In genomic region chr17:17186051-17186450, GRCh38 we compare ENCODE assay signal across 8 cellular contexts. TPM values are rescaled to one million over a fixed set of nuclear protein-coding genes. Genes with fewer than 3 reads are reported as not detected.
A peak's percentile ranks its signal among the peaks of the same experiment; 100 is the strongest.
DNase-seq lines count a peak whose midpoint lies in the region; ATAC-seq and TF ChIP-seq lines count a peak whose summit lies in the region.

No MANE protein-coding gene starts in this region.

- no peak overlapping the region for H2BK120ac ChIP-seq in mesendoderm (ENCODE audit: low read depth, low read length)

- no peak for TF ChIP-seq EP300 in upper lobe of left lung (IDR thresholded peaks at IDR 0.05)

- no peak overlapping the region for H3K23ac ChIP-seq in mesendoderm (ENCODE audit: low read length)

- DNase-seq in cardiac muscle cell (ENCODE audit: low read depth in 1 of 2, low spot score in 1 of 2) (peak in 1 of 2 donors; percentile 24), left ventricle myocardium superior (no peak), mesendoderm (peak; percentile 58), upper lobe of left lung (peak in 1 of 2 donors; percentile 44), putamen (ENCODE audit: low spot score) (no peak), posterior vena cava (ENCODE audit: low spot score) (no peak), cortex of kidney (lab: John Stamatoyannopoulos, UW) (no peak)
- DNase-seq in activated T-cell treated with anti-CD3 and anti-CD28 coated beads, Interleukin-2, amount 50 U/mL, for 48 hours, result peak; percentile 79 to 80

- H2BK5ac ChIP-seq in mesendoderm (ENCODE audit: low read length), result no peak overlapping the region

- no peak overlapping the region for H2AK5ac ChIP-seq in mesendoderm (ENCODE audit: low read length)

- H3K4me3 ChIP-seq in cardiac muscle cell (no peak overlapping the region), mesendoderm (ENCODE audit: low read length) (no peak overlapping the region), upper lobe of left lung (no peak overlapping the region)

- H3K9ac ChIP-seq in mesendoderm (ENCODE audit: low read length), result no peak overlapping the region

- H4K8ac ChIP-seq in mesendoderm (ENCODE audit: low read depth, low read length), result no peak overlapping the region

- H3K27me3 ChIP-seq in cardiac muscle cell, result no peaks in the 10 kb centered on the region
- no peaks in the 10 kb centered on the region for H3K27me3 ChIP-seq in mesendoderm (ENCODE audit: insufficient read depth, low read length, poor library complexity)
- H3K27me3 ChIP-seq in upper lobe of left lung, result no peaks in the 10 kb centered on the region

- no CpG with 5 or more reads among the region's 3 CpGs for WGBS in mesendoderm (ENCODE audit: extremely low coverage, insufficient coverage, low lambda C conversion rate)
- 46 to 57% methylated on average over 3 of the region's 3 CpGs for WGBS in upper lobe of left lung, 2 donors

- H3K4ac ChIP-seq in mesendoderm (ENCODE audit: low read depth, low read length), result no peak overlapping the region

- intact Hi-C loops in left ventricle myocardium superior (cut with micrococcal nuclease) (no loop called here), posterior vena cava (cut with DNase I) (no loop called here)

- peaks cover 51% of the 10 kb centered on the region for H3K4me1 ChIP-seq in cardiac muscle cell (ENCODE audit: low read depth)
- no peaks in the 10 kb centered on the region for H3K4me1 ChIP-seq in mesendoderm (ENCODE audit: control insufficient read depth, low read depth, low read length)
- H3K4me1 ChIP-seq in upper lobe of left lung, result peaks cover 24 to 51% (median 33%) of the 10 kb centered on the region in 4 donors

- H3K79me2 ChIP-seq in mesendoderm (ENCODE audit: control insufficient read depth, insufficient read depth, low read length), result no peaks in the 10 kb centered on the region

- H3K36me3 ChIP-seq in cardiac muscle cell, result no peaks in the 10 kb centered on the region
- peaks cover 2% of the 10 kb centered on the region for H3K36me3 ChIP-seq in mesendoderm (ENCODE audit: control insufficient read depth, insufficient read depth, low read length)
- H3K36me3 ChIP-seq in upper lobe of left lung, result peaks cover 4 to 66% (median 28%) of the 10 kb centered on the region in 4 donors

- no peak overlapping the region for H3K4me2 ChIP-seq in mesendoderm (ENCODE audit: low read length)

- TF ChIP-seq CTCF in cardiac muscle cell (IDR thresholded peaks at IDR 0.05; ENCODE audit: low read depth, low read length) (no peak), upper lobe of left lung (IDR thresholded peaks at IDR 0.05) (no peak)

- no peak overlapping the region for H3K18ac ChIP-seq in mesendoderm (ENCODE audit: low read length)

- no peak overlapping the region for H3K56ac ChIP-seq in mesendoderm (ENCODE audit: low read length)

- no peak for TF ChIP-seq POLR2A in upper lobe of left lung (IDR thresholded peaks at IDR 0.05)

- no peak overlapping the region for H2BK15ac ChIP-seq in mesendoderm (replicated peaks; ENCODE audit: low read depth)

- no peaks in the 10 kb centered on the region for H3K9me3 ChIP-seq in cardiac muscle cell (ENCODE audit: low read depth)
- no peaks in the 10 kb centered on the region for H3K9me3 ChIP-seq in upper lobe of left lung

- H4K5ac ChIP-seq in mesendoderm (ENCODE audit: low read length), result no peak overlapping the region

- no peaks in the 10 kb centered on the region for H3K79me1 ChIP-seq in mesendoderm (ENCODE audit: low read length)

- ATAC-seq in left ventricle myocardium superior, result no peak
- ATAC-seq in upper lobe of left lung (ENCODE audit: low FRiP score in 2 of 2), result peak; percentile 16 to 31

- H3K27ac ChIP-seq in cardiac muscle cell (peak overlapping the region; percentile 67), mesendoderm (ENCODE audit: low read depth, low read length) (no peak overlapping the region), upper lobe of left lung (peak overlapping the region; percentile 28 to 61 (median 44))

RNA-seq across cellular contexts. Expression of gene PLD6, which starts 20.1 kb away (rescaled TPM):
- 0.42 and 1.1 TPM in 2 replicates for total RNA-seq in cardiac muscle cell
- polyA plus RNA-seq in cardiac muscle cell, result 0.47 and 0.51 TPM in 2 replicates
- total RNA-seq in left ventricle myocardium superior, result 11.5 TPM
- polyA plus RNA-seq in mesendoderm (2013, experiment 1 of 2), result 0.01 TPM
- polyA plus RNA-seq in mesendoderm (2013, experiment 2 of 2), result 0.01 TPM
- 1 to 10 TPM; 2.3 to 5.0 (median 3.4) TPM for total RNA-seq in upper lobe of left lung
- 1 to 10 TPM; 2.9 to 4.4 TPM for total RNA-seq in posterior vena cava

RNA-seq across cellular contexts. Expression of gene FLCN, which starts 50.9 kb away (rescaled TPM):
- total RNA-seq in cardiac muscle cell, result 26.5 and 34.2 TPM in 2 replicates
- 12.8 and 14.1 TPM in 2 replicates for polyA plus RNA-seq in cardiac muscle cell
- total RNA-seq in left ventricle myocardium superior, result 63.3 TPM
- polyA plus RNA-seq in mesendoderm (2013, experiment 1 of 2), result 7.8 TPM
- polyA plus RNA-seq in mesendoderm (2013, experiment 2 of 2), result 7.5 TPM
- 100 to 1,000 TPM in 4 of 6 donors, 10 to 100 TPM in 2; 62.3 to 420 (median 103) TPM for total RNA-seq in upper lobe of left lung
- 10 to 100 TPM; 37.9 to 53.5 TPM for total RNA-seq in posterior vena cava

Comparison
In these comparisons a context has a peak if more than half of its experiments do, and no peak if none do; other contexts are left out.
1. DNase-seq: peak in activated T-cell treated with anti-CD3 and anti-CD28 coated beads, Interleukin-2, amount 50 U/mL, for 48 hours (2 of 2) and mesendoderm (single experiment); none in left ventricle myocardium superior (single experiment), putamen (single experiment), posterior vena cava (single experiment) and cortex of kidney (single experiment).